Comparison of ENCODE assay signal across 8 cellular contexts in genomic region chr3:56855856-56856538, GRCh38. TPM values are rescaled to one million over a fixed set of nuclear protein-coding genes. Genes with fewer than 3 reads are reported as not detected.
DNase-seq lines count a peak whose midpoint lies in the region; ATAC-seq, FAIRE-seq and TF ChIP-seq lines count a peak whose summit lies in the region.

No MANE protein-coding gene starts in this region.

- TF ChIP-seq POLR2A in GM12892 (IDR thresholded peaks at IDR 0.05; ENCODE audit: low read depth, low read length): no peak

- FAIRE-seq in GM12892 (lab: Jason Lieb, UNC): no peak

- H3K36me3 ChIP-seq in RWPE2 (ENCODE audit: low read depth): no peaks in the 10 kb centered on the region

- peaks cover 20% of the 10 kb centered on the region for H3K4me1 ChIP-seq in RWPE2 (ENCODE audit: insufficient read depth, poor library complexity, severe bottlenecking)

- TF ChIP-seq CTCF in RWPE2 (IDR thresholded peaks at IDR 0.05; ENCODE audit: poor library complexity, severe bottlenecking) (peak; percentile 53), choroid plexus epithelial cell (conservative IDR thresholded peaks at IDR 0.05; ENCODE audit: low read depth, low read length) (peak; percentile 79)

- peak overlapping the region; percentile 98 for H3K27ac ChIP-seq in RWPE2 (ENCODE audit: poor library complexity, severe bottlenecking)

- peak; percentile 29 for DNase-seq in SKM-1 treated with dmso at 0.1 percent for 144 hours (lab: John Stamatoyannopoulos, UW; ENCODE audit: unreplicated experiment)
- no peak for DNase-seq in SKM-1 (lab: John Stamatoyannopoulos, UW; ENCODE audit: unreplicated experiment)
- no peak for DNase-seq in RWPE2 (ENCODE audit: low spot score)
- peak; percentile 34 for DNase-seq in choroid plexus epithelial cell (ENCODE audit: low read depth)
- peak; percentile 62 for DNase-seq in midbrain (lab: John Stamatoyannopoulos, UW)
- DNase-seq in GM12892 (ENCODE audit: insufficient read length): no peak
- DNase-seq in COLO829 (ENCODE audit: low spot score): no peak

- no peaks in the 10 kb centered on the region for H3K27me3 ChIP-seq in RWPE2 (ENCODE audit: insufficient read depth, poor library complexity, severe bottlenecking)

- no peaks in the 10 kb centered on the region for H3K9me3 ChIP-seq in RWPE2 (ENCODE audit: severe bottlenecking)

- no peak for ATAC-seq in RWPE2 (ENCODE audit: low read depth)
- no peak for ATAC-seq in GM18909 (IDR thresholded peaks at IDR 0.05; ENCODE audit: poor library complexity, unreplicated experiment)

- no peak overlapping the region for H3K4me3 ChIP-seq in RWPE2 (ENCODE audit: severe bottlenecking)
- H3K4me3 ChIP-seq in choroid plexus epithelial cell (ENCODE audit: low read depth, low read length): no peak overlapping the region

RNA-seq across cellular contexts. Expression of gene ARHGEF3, which starts 54.2 kb away (rescaled TPM):
- 16.9 TPM for polyA plus RNA-seq in GM12892 (2012; ENCODE audit: missing spikeins)

Comparison
In these comparisons a context has a peak if more than half of its experiments do, and no peak if none do; other contexts are left out.
1. DNase-seq: peak in SKM-1 treated with dmso at 0.1 percent for 144 hours (single experiment), choroid plexus epithelial cell (single experiment) and midbrain (single experiment); none in SKM-1 (single experiment), RWPE2 (single experiment), GM12892 (single experiment) and COLO829 (single experiment).